15 cellular contexts compared by ENCODE assay signal in genomic region chr2:157891630-157892016, GRCh38. TPM values are rescaled to one million over a fixed set of nuclear protein-coding genes. Genes with fewer than 3 reads are reported as not detected.
DNase-seq lines count a peak whose midpoint lies in the region; ATAC-seq lines count a peak whose summit lies in the region.
"Had no signal": no experiment of that assay in that cellular context is flagged by ENCODE, and none has a peak within 500 bp of the region (broad histone marks: within the 10 kb centered on the region; RNA-seq: fewer than 3 reads in every experiment).

No MANE protein-coding gene starts in this region.

- no peaks in the 10 kb centered on the region for H3K27me3 Mint-ChIP-seq in activated naive CD4-positive, alpha-beta T cell treated with anti-CD3 and anti-CD28 coated beads for 36 hours (ENCODE audit: low read depth)

- no peaks in the 10 kb centered on the region for H3K9me3 Mint-ChIP-seq in activated naive CD4-positive, alpha-beta T cell treated with anti-CD3 and anti-CD28 coated beads for 36 hours
- H3K9me3 Mint-ChIP-seq in stimulated activated effector memory CD8-positive, alpha-beta T cell treated with anti-CD3 and anti-CD28 coated beads, Interleukin-12 subunit alpha, Interleukin-12 subunit beta, amount 100 ng/mL, for 72 hours, result no peaks in the 10 kb centered on the region

- H3K4me1 Mint-ChIP-seq in activated naive CD4-positive, alpha-beta T cell treated with anti-CD3 and anti-CD28 coated beads for 36 hours (ENCODE audit: low read depth), result peaks cover 62% of the 10 kb centered on the region
- peaks cover 30% of the 10 kb centered on the region for H3K4me1 Mint-ChIP-seq in stimulated activated effector memory CD8-positive, alpha-beta T cell treated with anti-CD3 and anti-CD28 coated beads, Interleukin-12 subunit alpha, Interleukin-12 subunit beta, amount 100 ng/mL, for 72 hours

- intact Hi-C loops in activated naive CD4-positive, alpha-beta T cell treated with anti-CD3 and anti-CD28 coated beads for 36 hours (cut with micrococcal nuclease), result no loop called here
- intact Hi-C loops in posterior cingulate gyrus (cut with DNase I), result no loop called here

- no peaks in the 10 kb centered on the region for H3K36me3 Mint-ChIP-seq in activated naive CD4-positive, alpha-beta T cell treated with anti-CD3 and anti-CD28 coated beads for 36 hours (ENCODE audit: low read depth)
- no peaks in the 10 kb centered on the region for H3K36me3 Mint-ChIP-seq in stimulated activated effector memory CD8-positive, alpha-beta T cell treated with anti-CD3 and anti-CD28 coated beads, Interleukin-12 subunit alpha, Interleukin-12 subunit beta, amount 100 ng/mL, for 72 hours

- H3K4me3 Mint-ChIP-seq in activated naive CD4-positive, alpha-beta T cell treated with anti-CD3 and anti-CD28 coated beads for 36 hours, result no peak overlapping the region
- H3K4me3 Mint-ChIP-seq in stimulated activated effector memory CD8-positive, alpha-beta T cell treated with anti-CD3 and anti-CD28 coated beads, Interleukin-12 subunit alpha, Interleukin-12 subunit beta, amount 100 ng/mL, for 72 hours, result no peak overlapping the region

- no peak for ATAC-seq in stimulated activated effector memory CD8-positive, alpha-beta T cell treated with anti-CD3 and anti-CD28 coated beads, Interleukin-12 subunit alpha, Interleukin-12 subunit beta, amount 100 ng/mL, for 72 hours
- ATAC-seq: lower lobe of right lung, right cardiac atrium had no signal

- peak overlapping the region; percentile 48 for H3K27ac Mint-ChIP-seq in activated naive CD4-positive, alpha-beta T cell treated with anti-CD3 and anti-CD28 coated beads for 36 hours
- peak overlapping the region; percentile 22 for H3K27ac Mint-ChIP-seq in stimulated activated effector memory CD8-positive, alpha-beta T cell treated with anti-CD3 and anti-CD28 coated beads, Interleukin-12 subunit alpha, Interleukin-12 subunit beta, amount 100 ng/mL, for 72 hours

- CTCF ChIA-PET in activated naive CD4-positive, alpha-beta T cell treated with anti-CD3 and anti-CD28 coated beads for 36 hours (lab: Charles Lee), result interaction anchor here (1.1 to 1.8 kb wide), 4 partner anchors 10 to 564 kb away, joined by 3 to 9 read pairs (median 4); no protein-coding TSS in a partner anchor

- DNase-seq in activated naive CD4-positive, alpha-beta T cell treated with anti-CD3 and anti-CD28 coated beads for 36 hours, result no peak
- no peak for DNase-seq in activated naive CD4-positive, alpha-beta T cell treated with anti-CD3 and anti-CD28 coated beads, Interleukin-2, amount 50 U/mL, for 16 hours
- DNase-seq in NCI-H69 (lab: John Stamatoyannopoulos, UW), result peak; percentile 6
- peak; percentile 38 for DNase-seq in astrocyte of the hippocampus (ENCODE audit: low read depth, low spot score)
- no peak for DNase-seq in stimulated activated effector memory CD8-positive, alpha-beta T cell treated with anti-CD3 and anti-CD28 coated beads, Interleukin-12 subunit alpha, Interleukin-12 subunit beta, amount 100 ng/mL, for 72 hours (ENCODE audit: low spot score in 2 of 2)
- DNase-seq in H4 (ENCODE audit: low spot score), result no peak
- no peak for DNase-seq in posterior cingulate gyrus
- DNase-seq: activated gamma-delta T cell treated with Interleukin-2 at 50 U/mL for 16 hours, Caco-2, Karpas-422, lower lobe of right lung, NCI-H1048, occipital lobe, right cardiac atrium, WERI-Rb-1 had no signal

RNA-seq across cellular contexts. Expression of gene ACVR1, which starts 15.5 kb away (rescaled TPM):
- total RNA-seq in activated naive CD4-positive, alpha-beta T cell treated with anti-CD3 and anti-CD28 coated beads for 36 hours, result 10 to 100 TPM; 19.0 to 20.8 TPM
- total RNA-seq in H4 (2014; rRNA removed; shearing (Covaris generic)), result 19.2 and 20.2 TPM in 2 replicates

Comparison
In these comparisons a context has a peak if more than half of its experiments do, and no peak if none do; other contexts are left out.
1. DNase-seq: peak in NCI-H69 (single experiment) and astrocyte of the hippocampus (single experiment); none in activated naive CD4-positive, alpha-beta T cell treated with anti-CD3 and anti-CD28 coated beads for 36 hours (single experiment), activated naive CD4-positive, alpha-beta T cell treated with anti-CD3 and anti-CD28 coated beads, Interleukin-2, amount 50 U/mL, for 16 hours (single experiment), stimulated activated effector memory CD8-positive, alpha-beta T cell treated with anti-CD3 and anti-CD28 coated beads, Interleukin-12 subunit alpha, Interleukin-12 subunit beta, amount 100 ng/mL, for 72 hours (0 of 2), H4 (single experiment) and posterior cingulate gyrus (0 of 10).